ENCODE assay signal across 27 cellular contexts in the genomic region with DNA sequence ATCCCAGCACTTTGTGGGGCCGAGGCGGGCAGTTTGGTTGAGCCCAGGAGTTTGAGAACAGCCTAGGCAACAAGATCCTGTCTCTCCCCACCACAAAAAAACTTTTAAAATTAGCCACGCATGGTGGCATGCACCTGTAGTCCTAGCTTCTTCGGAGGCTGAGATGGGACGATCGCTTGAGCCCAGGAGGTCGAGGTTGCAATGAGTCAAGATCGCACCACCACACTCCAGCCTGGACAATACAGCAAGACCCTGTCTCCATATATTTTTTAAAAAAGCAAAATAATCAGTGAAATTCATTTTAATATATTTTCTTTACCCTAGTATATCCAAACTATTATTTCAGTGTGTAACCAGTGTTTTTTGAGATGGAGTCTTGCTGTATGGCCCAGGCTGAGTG. TPM values are rescaled to one million over a fixed set of nuclear protein-coding genes. Genes with fewer than 3 reads are reported as not detected.
DNase-seq lines count a peak whose midpoint lies in the region; ATAC-seq, FAIRE-seq and TF ChIP-seq lines count a peak whose summit lies in the region.
"Had no signal": no experiment of that assay in that cellular context is flagged by ENCODE, and none has a peak within 500 bp of the region (broad histone marks: within the 10 kb centered on the region; RNA-seq: fewer than 3 reads in every experiment).

No MANE protein-coding gene starts in this region.

- ATAC-seq in HepG2 (no peak), right lobe of liver (no peak)
- ATAC-seq: GM12878, HCT116 had no signal

- H3K79me2 ChIP-seq in HepG2 (ENCODE audit: insufficient read depth, low read length) (peaks cover 3% of the 10 kb centered on the region), smooth muscle cell (ENCODE audit: low read depth) (peaks cover 72% of the 10 kb centered on the region)

- no peak for FAIRE-seq in HepG2 (lab: Jason Lieb, UNC)
- FAIRE-seq: A204.1, GM12878, GM19239 had no signal

- CTCF ChIA-PET in HepG2 (lab: Yijun Ruan, JAX; ENCODE audit: low intra/inter-chr PET ratio, low total read pairs) (no interaction called here), RWPE1 (lab: Yijun Ruan, JAX) (no interaction called here)

- DNase-seq in HepG2 (ENCODE audit: low spot score) (no peak), right lobe of liver (no peak), RWPE1 (ENCODE audit: low spot score) (no peak), immature natural killer cell (no peak), smooth muscle cell (lab: John Stamatoyannopoulos, UW; ENCODE audit: unreplicated experiment) (no peak), cerebellar cortex (ENCODE audit: low spot score) (no peak)
- no peak for DNase-seq in effector memory CD4-positive, alpha-beta T cell
- DNase-seq in activated naive CD4-positive, alpha-beta T cell (lab: John Stamatoyannopoulos, UW), result no peak
- DNase-seq: Caco-2; CD8-positive, alpha-beta T cell; DMS153; DND-41; GDM1; GM23248; H9; HFFc6 had no signal

- in situ Hi-C loops in HepG2 (cut with HindIII; ENCODE audit: extremely low pct_ligation_motif_present, low pct_unique_long_range_greater_than_20kb), result no loop called here

- TF ChIP-seq POLR2A in HepG2 (IDR thresholded peaks at IDR 0.05; ENCODE audit: insufficient read depth in 1 of 2, low read depth in 2 of 2, low read length in 2 of 2) (no peak), right lobe of liver (IDR thresholded peaks at IDR 0.05) (no peak)

- peak overlapping the region in 5 of 6 donors; percentile 78 to 92 (median 82) for H3K27ac Mint-ChIP-seq in immature natural killer cell
- H3K27ac Mint-ChIP-seq: B cell, H9, HFFc6 had no signal

- no peaks in the 10 kb centered on the region for H4K20me1 ChIP-seq in HepG2 (ENCODE audit: insufficient read depth, low read length)
- H4K20me1 ChIP-seq in smooth muscle cell (ENCODE audit: low read depth), result peaks cover 90% of the 10 kb centered on the region

- H3K27me3 ChIP-seq in HepG2 (ENCODE audit: control insufficient read depth in 1 of 2, insufficient read depth in 2 of 2, low read length in 2 of 2) (no peaks in the 10 kb centered on the region), right lobe of liver (no peaks in the 10 kb centered on the region), smooth muscle cell (ENCODE audit: low read depth) (no peaks in the 10 kb centered on the region)
- no peaks in the 10 kb centered on the region for H3K27me3 ChIP-seq in effector memory CD4-positive, alpha-beta T cell (replicated peaks; ENCODE audit: control insufficient read depth, insufficient read depth, low read length, poor library complexity, severe bottlenecking)
- H3K27me3 ChIP-seq: BLaER1 had no signal

- H3K27me3 Mint-ChIP-seq in immature natural killer cell (ENCODE audit: low read depth in 3 of 3), result no peaks in the 10 kb centered on the region
- H3K27me3 Mint-ChIP-seq: B cell; CD4-positive, CD25-positive, alpha-beta regulatory T cell had no signal

- intact Hi-C loops in HepG2 (cut with micrococcal nuclease; ENCODE audit: unreplicated experiment), result no loop called here
- intact Hi-C loops in right lobe of liver (cut with DNase I), result no loop called here

- BruUV-seq in HepG2 (replicated peaks; lab: Mats Ljungman, UMichigan), result no TSS peak

- no peak overlapping the region for H3K4me3 ChIP-seq in HepG2 (replicated peaks in 1 of 3; ENCODE audit: insufficient read depth in 1 of 3, low read depth in 2 of 3, low read length in 3 of 3)
- no peak overlapping the region for H3K4me3 ChIP-seq in right lobe of liver
- no peak overlapping the region for H3K4me3 ChIP-seq in smooth muscle cell
- H3K4me3 ChIP-seq in effector memory CD4-positive, alpha-beta T cell (ENCODE audit: insufficient read depth, low read depth, low read length, poor library complexity, severe bottlenecking), result no peak overlapping the region
- H3K4me3 ChIP-seq: BLaER1, GM12878, GM23248 had no signal

- peaks cover 22% of the 10 kb centered on the region for H3K4me1 ChIP-seq in HepG2 (ENCODE audit: insufficient read depth, low read length)
- peaks cover 0 to 3% (median 0%) of the 10 kb centered on the region in 4 donors for H3K4me1 ChIP-seq in right lobe of liver
- H3K4me1 ChIP-seq in smooth muscle cell (ENCODE audit: low read depth), result no peaks in the 10 kb centered on the region
- no peaks in the 10 kb centered on the region for H3K4me1 ChIP-seq in effector memory CD4-positive, alpha-beta T cell (ENCODE audit: control insufficient read depth, insufficient read depth, low read length, poor library complexity, severe bottlenecking)

- TF ChIP-seq CTCF in HepG2 (CRISPR knock-in tag; IDR thresholded peaks at IDR 0.05) (no peak), right lobe of liver (IDR thresholded peaks at IDR 0.05) (no peak), RWPE1 (conservative IDR thresholded peaks at IDR 0.05; ENCODE audit: low read depth) (no peak), smooth muscle cell (IDR thresholded peaks at IDR 0.05; ENCODE audit: borderline replicate concordance, insufficient read depth, poor library complexity, severe bottlenecking) (no peak)

- no peaks in the 10 kb centered on the region for H3K9me3 Mint-ChIP-seq in immature natural killer cell
- H3K9me3 Mint-ChIP-seq: CD8-positive, alpha-beta T cell; H9; HFFc6 had no signal

- WGBS in HepG2 (ENCODE audit: low lambda C conversion rate), result 98% methylated on average over 8 of the region's 8 CpGs
- WGBS in right lobe of liver (ENCODE audit: insufficient coverage, low coverage, low lambda C conversion rate, missing lambda C conversion rate), result 92% methylated on average over 5 of the region's 8 CpGs
- 93% methylated on average over 8 of the region's 8 CpGs for WGBS in smooth muscle cell (ENCODE audit: low lambda C conversion rate)

- TF ChIP-seq EP300 in HepG2 (IDR thresholded peaks at IDR 0.05; ENCODE audit: low read depth in 2 of 2, low read length in 2 of 2), result no peak
- no peak for TF ChIP-seq EP300 in HepG2 (CRISPR knock-in tag; IDR thresholded peaks at IDR 0.05; ENCODE audit: borderline replicate concordance)

- H3K36me3 Mint-ChIP-seq in immature natural killer cell, result peaks cover 0 to 11% (median 2%) of the 10 kb centered on the region in 3 donors

- POLR2A ChIA-PET in HepG2 (lab: Yijun Ruan, JAX) (no interaction called here), RWPE1 (lab: Yijun Ruan, JAX; ENCODE audit: low non-redundant PET) (no interaction called here)

- H3F3A ChIP-seq in smooth muscle cell (ENCODE audit: low read depth), result no peaks in the 10 kb centered on the region

- H3K4me3 Mint-ChIP-seq in immature natural killer cell, result no peak overlapping the region
- H3K4me3 Mint-ChIP-seq: B cell; CD4-positive, CD25-positive, alpha-beta regulatory T cell; CD8-positive, alpha-beta T cell; H9; HFFc6 had no signal

- no peaks in the 10 kb centered on the region for H3K36me3 ChIP-seq in HepG2 (replicated peaks in 1 of 2; ENCODE audit: control insufficient read depth in 1 of 2, insufficient read depth in 2 of 2, low read length in 2 of 2)
- no peaks in the 10 kb centered on the region for H3K36me3 ChIP-seq in right lobe of liver
- no peaks in the 10 kb centered on the region for H3K36me3 ChIP-seq in smooth muscle cell (ENCODE audit: low read depth)
- no peaks in the 10 kb centered on the region for H3K36me3 ChIP-seq in effector memory CD4-positive, alpha-beta T cell (ENCODE audit: control insufficient read depth, insufficient read depth, low read length)

- H3K9me3 ChIP-seq in HepG2 (ENCODE audit: low read length) (no peaks in the 10 kb centered on the region), right lobe of liver (no peaks in the 10 kb centered on the region), smooth muscle cell (replicated peaks; ENCODE audit: low read depth) (no peaks in the 10 kb centered on the region)
- no peaks in the 10 kb centered on the region for H3K9me3 ChIP-seq in effector memory CD4-positive, alpha-beta T cell (ENCODE audit: control insufficient read depth, low read length)
- H3K9me3 ChIP-seq: BLaER1, Caco-2 had no signal

- H3K27ac ChIP-seq in HepG2 (ENCODE audit: extremely low read length, insufficient read depth, low read length), result no peak overlapping the region
- no peak overlapping the region for H3K27ac ChIP-seq in right lobe of liver
- peak overlapping the region; percentile 75 for H3K27ac ChIP-seq in RWPE1
- peak overlapping the region; percentile 38 for H3K27ac ChIP-seq in smooth muscle cell (ENCODE audit: low read depth)
- no peak overlapping the region for H3K27ac ChIP-seq in effector memory CD4-positive, alpha-beta T cell (ENCODE audit: insufficient read depth, low read length, poor library complexity, severe bottlenecking)
- H3K27ac ChIP-seq: 22Rv1, BLaER1, C4-2B, GM23248 had no signal

- no peak overlapping the region for H3K4me2 ChIP-seq in HepG2 (ENCODE audit: low read depth, low read length)
- H3K4me2 ChIP-seq in smooth muscle cell, result no peak overlapping the region
- H3K4me2 ChIP-seq: BLaER1 had no signal

- H3K9ac ChIP-seq in HepG2 (ENCODE audit: insufficient read depth, low read depth, low read length) (no peak overlapping the region), smooth muscle cell (ENCODE audit: low read depth) (no peak overlapping the region)

- H3K4me1 Mint-ChIP-seq in immature natural killer cell, result peaks cover 67 to 69% of the 10 kb centered on the region in 2 donors

- TF ChIP-seq RAD21 in HepG2 (CRISPR knock-in tag; IDR thresholded peaks at IDR 0.05), result no peak

- H2AFZ ChIP-seq in HepG2 (ENCODE audit: low read length) (no peak overlapping the region), smooth muscle cell (ENCODE audit: low read depth) (no peak overlapping the region)
- H2AFZ ChIP-seq: GM23248 had no signal

RNA-seq across cellular contexts. Expression of gene AP2A1, which starts 8.2 kb away (rescaled TPM):
- total RNA-seq in HepG2 (2016; rRNA removed; fragmentation: Illumina TruSeq; extraction: Trizol), result 21.8 and 22.7 TPM in 2 replicates
- total RNA-seq in HepG2 (2016; cell fraction: cytosol; rRNA removed; fragmentation: Illumina TruSeq; extraction: Trizol; ENCODE audit: low read depth), result 9.5 and 10.1 TPM in 2 replicates
- total RNA-seq in HepG2 (2016; cell fraction: insoluble cytoplasmic fraction; rRNA removed; fragmentation: Illumina TruSeq; extraction: Trizol), result 19.1 and 23.8 TPM in 2 replicates
- 19.2 and 20.5 TPM in 2 replicates for total RNA-seq in HepG2 (2016; cell fraction: membrane; rRNA removed; fragmentation: Illumina TruSeq; extraction: Trizol)
- total RNA-seq in HepG2 (2016; cell fraction: nucleus; rRNA removed; fragmentation: Illumina TruSeq; extraction: Trizol), result 16.2 and 20.1 TPM in 2 replicates
- polyA plus RNA-seq in HepG2 (2011; rRNA removed), result 39.7 and 49.9 TPM in 2 replicates
- polyA plus RNA-seq in HepG2 (2011; cell fraction: cytosol; rRNA removed), result 30.4 and 48.4 TPM in 2 replicates
- 84.4 and 99.0 TPM in 2 replicates for polyA plus RNA-seq in HepG2 (2011; cell fraction: nucleus; rRNA removed)
- polyA plus RNA-seq in HepG2 (2012), result 35.2 and 42.3 TPM in 2 replicates
- polyA plus RNA-seq in HepG2 (2016; cell fraction: cytosol; fragmentation: Illumina TruSeq; extraction: Trizol; ENCODE audit: low read depth), result 6.6 and 7.7 TPM in 2 replicates
- polyA plus RNA-seq in HepG2 (2016; cell fraction: insoluble cytoplasmic fraction; fragmentation: Illumina TruSeq; extraction: Trizol; ENCODE audit: low read depth), result 24.6 and 33.0 TPM in 2 replicates
- 13.4 and 16.8 TPM in 2 replicates for polyA plus RNA-seq in HepG2 (2016; cell fraction: membrane; fragmentation: Illumina TruSeq; extraction: Trizol; ENCODE audit: low read depth)
- 38.5 and 39.3 TPM in 2 replicates for polyA plus RNA-seq in HepG2 (2016; cell fraction: nucleus; fragmentation: Illumina TruSeq; extraction: Trizol; ENCODE audit: insufficient read depth, low read depth)
- 97.4 and 189 TPM in 2 replicates for polyA minus RNA-seq in HepG2 (2011; rRNA and poly(A)+ RNA removed; ENCODE audit: low replicate concordance)
- 53.7 and 56.5 TPM in 2 replicates for polyA minus RNA-seq in HepG2 (2011; cell fraction: cytosol; rRNA and poly(A)+ RNA removed)
- 24.7 and 29.2 TPM in 2 replicates for polyA minus RNA-seq in HepG2 (2011; cell fraction: nucleus; rRNA and poly(A)+ RNA removed)
- total RNA-seq in right lobe of liver, result 100 to 1,000 TPM in 1 of 6 experiments, 10 to 100 TPM in 5; 38.7 to 103 (median 49.8) TPM
- 10 to 100 TPM in 2 of 3 donors, 1 to 10 TPM in 1; 6.4 to 27.7 (median 11.6) TPM for polyA plus RNA-seq in immature natural killer cell
- 55.8 and 57.7 TPM in 2 replicates for total RNA-seq in smooth muscle cell
- 57.8 and 65.2 TPM in 2 replicates for polyA plus RNA-seq in smooth muscle cell

RNA-seq across cellular contexts. Expression of gene TSKS, which starts 11.9 kb away (rescaled TPM):
- total RNA-seq in HepG2 (2016; rRNA removed; fragmentation: Illumina TruSeq; extraction: Trizol) (not detected in 2 replicates), right lobe of liver (not detected), smooth muscle cell (not detected in 2 replicates)
- total RNA-seq in HepG2 (2016; cell fraction: cytosol; rRNA removed; fragmentation: Illumina TruSeq; extraction: Trizol; ENCODE audit: low read depth), result not detected in 2 replicates
- total RNA-seq in HepG2 (2016; cell fraction: insoluble cytoplasmic fraction; rRNA removed; fragmentation: Illumina TruSeq; extraction: Trizol), result not detected in 2 replicates
- total RNA-seq in HepG2 (2016; cell fraction: membrane; rRNA removed; fragmentation: Illumina TruSeq; extraction: Trizol), result not detected in 2 replicates
- not detected in 2 replicates for total RNA-seq in HepG2 (2016; cell fraction: nucleus; rRNA removed; fragmentation: Illumina TruSeq; extraction: Trizol)
- polyA plus RNA-seq in HepG2 (2011; rRNA removed) (0.03 and 0.21 TPM in 2 replicates), immature natural killer cell (under 1 TPM in 1 of 3 donors, not detected in 2; 0.19 TPM), smooth muscle cell (not detected in 2 replicates)
- polyA plus RNA-seq in HepG2 (2011; cell fraction: cytosol; rRNA removed), result 0.04 and 0.09 TPM in 2 replicates
- polyA plus RNA-seq in HepG2 (2011; cell fraction: nucleus; rRNA removed), result 0.40 and 0.47 TPM in 2 replicates
- 0.16 TPM in 1 of 2 replicates, not detected in the other for polyA plus RNA-seq in HepG2 (2012)
- not detected in 2 replicates for polyA plus RNA-seq in HepG2 (2016; cell fraction: cytosol; fragmentation: Illumina TruSeq; extraction: Trizol; ENCODE audit: low read depth)
- polyA plus RNA-seq in HepG2 (2016; cell fraction: insoluble cytoplasmic fraction; fragmentation: Illumina TruSeq; extraction: Trizol; ENCODE audit: low read depth), result not detected in 2 replicates
- polyA plus RNA-seq in HepG2 (2016; cell fraction: membrane; fragmentation: Illumina TruSeq; extraction: Trizol; ENCODE audit: low read depth), result not detected in 2 replicates
- not detected in 2 replicates for polyA plus RNA-seq in HepG2 (2016; cell fraction: nucleus; fragmentation: Illumina TruSeq; extraction: Trizol; ENCODE audit: insufficient read depth, low read depth)
- polyA minus RNA-seq in HepG2 (2011; rRNA and poly(A)+ RNA removed; ENCODE audit: low replicate concordance), result 0.12 TPM in 1 of 2 replicates, not detected in the other
- polyA minus RNA-seq in HepG2 (2011; cell fraction: cytosol; rRNA and poly(A)+ RNA removed), result not detected in 2 replicates
- polyA minus RNA-seq in HepG2 (2011; cell fraction: nucleus; rRNA and poly(A)+ RNA removed), result not detected in 2 replicates
- total RNA-seq: Caco-2; CD4-positive, CD25-positive, alpha-beta regulatory T cell; GM12878; H4; HFFc6 had no signal
- polyA plus RNA-seq: AG04450, GM12878 had no signal

RNA-seq across cellular contexts. Expression of gene FUZ, which starts 38.1 kb away (rescaled TPM):
- not detected in 2 replicates for total RNA-seq in HepG2 (2016; rRNA removed; fragmentation: Illumina TruSeq; extraction: Trizol)
- total RNA-seq in HepG2 (2016; cell fraction: cytosol; rRNA removed; fragmentation: Illumina TruSeq; extraction: Trizol; ENCODE audit: low read depth), result 0.44 TPM in 1 of 2 replicates, not detected in the other
- not detected in 2 replicates for total RNA-seq in HepG2 (2016; cell fraction: insoluble cytoplasmic fraction; rRNA removed; fragmentation: Illumina TruSeq; extraction: Trizol)
- total RNA-seq in HepG2 (2016; cell fraction: membrane; rRNA removed; fragmentation: Illumina TruSeq; extraction: Trizol), result 0.31 TPM in 1 of 2 replicates, not detected in the other
- total RNA-seq in HepG2 (2016; cell fraction: nucleus; rRNA removed; fragmentation: Illumina TruSeq; extraction: Trizol), result not detected in 2 replicates
- 0.07 and 0.08 TPM in 2 replicates for polyA plus RNA-seq in HepG2 (2011; rRNA removed)
- 0.08 and 0.14 TPM in 2 replicates for polyA plus RNA-seq in HepG2 (2011; cell fraction: cytosol; rRNA removed)
- 0.32 and 0.38 TPM in 2 replicates for polyA plus RNA-seq in HepG2 (2011; cell fraction: nucleus; rRNA removed)
- polyA plus RNA-seq in HepG2 (2012), result 0.21 and 0.63 TPM in 2 replicates
- 0.26 TPM in 1 of 2 replicates, not detected in the other for polyA plus RNA-seq in HepG2 (2016; cell fraction: cytosol; fragmentation: Illumina TruSeq; extraction: Trizol; ENCODE audit: low read depth)
- polyA plus RNA-seq in HepG2 (2016; cell fraction: insoluble cytoplasmic fraction; fragmentation: Illumina TruSeq; extraction: Trizol; ENCODE audit: low read depth), result not detected in 2 replicates
- 0.22 TPM in 1 of 2 replicates, not detected in the other for polyA plus RNA-seq in HepG2 (2016; cell fraction: membrane; fragmentation: Illumina TruSeq; extraction: Trizol; ENCODE audit: low read depth)
- not detected in 2 replicates for polyA plus RNA-seq in HepG2 (2016; cell fraction: nucleus; fragmentation: Illumina TruSeq; extraction: Trizol; ENCODE audit: insufficient read depth, low read depth)
- polyA minus RNA-seq in HepG2 (2011; rRNA and poly(A)+ RNA removed; ENCODE audit: low replicate concordance), result not detected in 2 replicates
- not detected in 2 replicates for polyA minus RNA-seq in HepG2 (2011; cell fraction: cytosol; rRNA and poly(A)+ RNA removed)
- polyA minus RNA-seq in HepG2 (2011; cell fraction: nucleus; rRNA and poly(A)+ RNA removed), result not detected in 2 replicates
- total RNA-seq in right lobe of liver, result 10 to 100 TPM in 1 of 6 experiments, 1 to 10 TPM in 5; 3.7 to 10.7 (median 6.3) TPM
- 10 to 100 TPM in 1 of 3 donors, 1 to 10 TPM in 2; 7.3 to 12.0 (median 8.2) TPM for polyA plus RNA-seq in immature natural killer cell
- 6.9 and 16.2 TPM in 2 replicates for total RNA-seq in smooth muscle cell
- 18.3 and 19.8 TPM in 2 replicates for polyA plus RNA-seq in smooth muscle cell

RNA-seq across cellular contexts. Expression of gene MED25, which starts 43.1 kb away (rescaled TPM):
- total RNA-seq in HepG2 (2016; rRNA removed; fragmentation: Illumina TruSeq; extraction: Trizol) (11.1 and 11.3 TPM in 2 replicates), right lobe of liver (10 to 100 TPM in 5 of 6 experiments, 1 to 10 TPM in 1; 9.9 to 16.3 (median 11.8) TPM), smooth muscle cell (16.9 and 20.4 TPM in 2 replicates)
- 3.0 and 3.1 TPM in 2 replicates for total RNA-seq in HepG2 (2016; cell fraction: cytosol; rRNA removed; fragmentation: Illumina TruSeq; extraction: Trizol; ENCODE audit: low read depth)
- total RNA-seq in HepG2 (2016; cell fraction: insoluble cytoplasmic fraction; rRNA removed; fragmentation: Illumina TruSeq; extraction: Trizol), result 10.4 and 11.0 TPM in 2 replicates
- 6.7 and 8.6 TPM in 2 replicates for total RNA-seq in HepG2 (2016; cell fraction: membrane; rRNA removed; fragmentation: Illumina TruSeq; extraction: Trizol)
- 18.0 and 18.4 TPM in 2 replicates for total RNA-seq in HepG2 (2016; cell fraction: nucleus; rRNA removed; fragmentation: Illumina TruSeq; extraction: Trizol)
- polyA plus RNA-seq in HepG2 (2011; rRNA removed) (13.3 and 15.1 TPM in 2 replicates), immature natural killer cell (10 to 100 TPM in 2 of 3 donors, 1 to 10 TPM in 1; 5.0 to 30.4 (median 13.9) TPM), smooth muscle cell (34.1 and 36.4 TPM in 2 replicates)
- polyA plus RNA-seq in HepG2 (2011; cell fraction: cytosol; rRNA removed), result 5.3 and 5.7 TPM in 2 replicates
- 48.1 and 61.9 TPM in 2 replicates for polyA plus RNA-seq in HepG2 (2011; cell fraction: nucleus; rRNA removed)
- 17.3 and 20.9 TPM in 2 replicates for polyA plus RNA-seq in HepG2 (2012)
- 5.1 and 5.2 TPM in 2 replicates for polyA plus RNA-seq in HepG2 (2016; cell fraction: cytosol; fragmentation: Illumina TruSeq; extraction: Trizol; ENCODE audit: low read depth)
- 16.3 and 22.3 TPM in 2 replicates for polyA plus RNA-seq in HepG2 (2016; cell fraction: insoluble cytoplasmic fraction; fragmentation: Illumina TruSeq; extraction: Trizol; ENCODE audit: low read depth)
- 7.9 and 9.9 TPM in 2 replicates for polyA plus RNA-seq in HepG2 (2016; cell fraction: membrane; fragmentation: Illumina TruSeq; extraction: Trizol; ENCODE audit: low read depth)
- 46.3 and 50.3 TPM in 2 replicates for polyA plus RNA-seq in HepG2 (2016; cell fraction: nucleus; fragmentation: Illumina TruSeq; extraction: Trizol; ENCODE audit: insufficient read depth, low read depth)
- 31.2 and 56.4 TPM in 2 replicates for polyA minus RNA-seq in HepG2 (2011; rRNA and poly(A)+ RNA removed; ENCODE audit: low replicate concordance)
- 9.1 and 11.4 TPM in 2 replicates for polyA minus RNA-seq in HepG2 (2011; cell fraction: cytosol; rRNA and poly(A)+ RNA removed)
- 21.9 and 22.9 TPM in 2 replicates for polyA minus RNA-seq in HepG2 (2011; cell fraction: nucleus; rRNA and poly(A)+ RNA removed)

Comparison
In these comparisons a context has a peak if more than half of its experiments do, and no peak if none do; other contexts are left out.
1. H3K27ac ChIP-seq: peak in RWPE1 (single experiment) and smooth muscle cell (single experiment); none in HepG2 (single experiment), right lobe of liver (0 of 3) and effector memory CD4-positive, alpha-beta T cell (single experiment).